In the genomic region with DNA sequence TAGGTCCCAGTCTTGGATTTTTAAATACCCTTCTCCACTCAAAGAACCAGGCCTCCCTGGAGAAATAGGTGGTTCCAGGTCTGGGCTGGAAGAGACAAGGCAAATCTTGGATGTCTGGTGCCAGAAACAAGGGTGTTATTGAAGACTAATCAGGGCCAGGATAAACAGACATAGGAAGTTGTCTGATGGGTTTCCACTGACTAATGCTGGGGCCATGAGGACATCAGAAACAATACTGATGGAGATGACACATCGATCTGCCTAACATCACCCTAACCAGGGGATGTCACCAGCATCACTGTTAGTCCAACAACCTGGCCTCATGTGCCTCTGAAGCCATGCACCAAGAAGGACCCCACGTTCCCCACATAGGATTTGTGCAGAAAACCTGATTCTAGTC, we compare ENCODE assay signal across 16 cellular contexts. TPM values are rescaled to one million over a fixed set of nuclear protein-coding genes. Genes with fewer than 3 reads are reported as not detected.
DNase-seq lines count a peak whose midpoint lies in the region; ATAC-seq and TF ChIP-seq lines count a peak whose summit lies in the region.
"Had no signal": no experiment of that assay in that cellular context is flagged by ENCODE, and none has a peak within 500 bp of the region (broad histone marks: within the 10 kb centered on the region; RNA-seq: fewer than 3 reads in every experiment).

No MANE protein-coding gene starts in this region.

- no peaks in the 10 kb centered on the region for H3K9me3 ChIP-seq in skeletal muscle satellite cell (replicated peaks; ENCODE audit: low read length)
- H3K9me3 ChIP-seq: Peyer's patch had no signal

- in situ Hi-C loops in brain microvascular endothelial cell (cut with HindIII; ENCODE audit: low pct_ligation_motif_present, low sequenced_read_pairs) (no loop called here), GM13977 (cut with MboI; ENCODE audit: low pct_unique_long_range_greater_than_20kb, low sequenced_read_pairs, unreplicated experiment) (loop anchor here (25.0 kb wide), 1 partner anchor 394 kb away; no protein-coding TSS in a partner anchor)

- no peak overlapping the region for H3K9ac ChIP-seq in skeletal muscle satellite cell (ENCODE audit: low read depth, low read length)

- no peaks in the 10 kb centered on the region for H3K27me3 ChIP-seq in brain microvascular endothelial cell (replicated peaks)
- H3K27me3 ChIP-seq in skeletal muscle satellite cell (ENCODE audit: control insufficient read depth, insufficient read depth, low read length): peaks cover 46% of the 10 kb centered on the region
- H3K27me3 ChIP-seq: Peyer's patch had no signal

- H3K4me1 ChIP-seq in skeletal muscle satellite cell (ENCODE audit: control insufficient read depth, insufficient read depth, low read length): peaks cover 12% of the 10 kb centered on the region
- H3K4me1 ChIP-seq: Peyer's patch had no signal

- peak overlapping the region; percentile 27 for H3K4me2 ChIP-seq in skeletal muscle satellite cell (ENCODE audit: low read length)

- H3K36me3 ChIP-seq in brain microvascular endothelial cell (replicated peaks): no peaks in the 10 kb centered on the region
- no peaks in the 10 kb centered on the region for H3K36me3 ChIP-seq in skeletal muscle satellite cell (ENCODE audit: insufficient read depth, low read length)
- H3K36me3 ChIP-seq: Peyer's patch had no signal

- H3K27ac ChIP-seq in brain microvascular endothelial cell: no peak overlapping the region
- H3K27ac ChIP-seq: Peyer's patch had no signal

- H3K4me3 ChIP-seq in brain microvascular endothelial cell (ENCODE audit: low read depth, low read length) (no peak overlapping the region), foreskin fibroblast (ENCODE audit: low read depth in 1 of 2, low read length in 2 of 2) (no peak overlapping the region), skeletal muscle satellite cell (ENCODE audit: low read length) (no peak overlapping the region)
- H3K4me3 ChIP-seq: Peyer's patch had no signal

- DNase-seq in ELR (ENCODE audit: low read depth) (peak; percentile 59), brain microvascular endothelial cell (peak; percentile 40), foreskin fibroblast (peak; percentile 45 to 50), DMS79 (lab: John Stamatoyannopoulos, UW) (no peak), GM13977 (ENCODE audit: low spot score) (no peak)
- DNase-seq: AML-193, DMS79 treated with DMSO at 0.1 percent for 48 hours, H9, NCI-H1048, NCI-H1436, NCI-H2029, NCI-H2171, NCI-H446, Peyer's patch had no signal

- ATAC-seq in HG03460 (IDR thresholded peaks at IDR 0.05; ENCODE audit: unreplicated experiment): no peak

- TF ChIP-seq CTCF in brain microvascular endothelial cell (IDR thresholded peaks at IDR 0.05; ENCODE audit: low read depth, low read length, missing control alignments) (no peak), foreskin fibroblast (IDR thresholded peaks at IDR 0.05; ENCODE audit: low read depth, low read length) (no peak), GM13977 (IDR thresholded peaks at IDR 0.05; ENCODE audit: extremely low read depth, insufficient read depth, missing control alignments) (no peak)

RNA-seq across cellular contexts. Expression of gene GLI2, which starts 42.5 kb away (rescaled TPM):
- total RNA-seq in skeletal muscle satellite cell (2012; rRNA removed): 4.2 and 4.3 TPM in 2 replicates

Comparison
In these comparisons a context has a peak if more than half of its experiments do, and no peak if none do; other contexts are left out.
1. DNase-seq: peak in ELR (single experiment), brain microvascular endothelial cell (single experiment) and foreskin fibroblast (2 of 2); none in DMS79 (single experiment) and GM13977 (single experiment).